8 cellular contexts compared by ENCODE assay signal in the genomic region with DNA sequence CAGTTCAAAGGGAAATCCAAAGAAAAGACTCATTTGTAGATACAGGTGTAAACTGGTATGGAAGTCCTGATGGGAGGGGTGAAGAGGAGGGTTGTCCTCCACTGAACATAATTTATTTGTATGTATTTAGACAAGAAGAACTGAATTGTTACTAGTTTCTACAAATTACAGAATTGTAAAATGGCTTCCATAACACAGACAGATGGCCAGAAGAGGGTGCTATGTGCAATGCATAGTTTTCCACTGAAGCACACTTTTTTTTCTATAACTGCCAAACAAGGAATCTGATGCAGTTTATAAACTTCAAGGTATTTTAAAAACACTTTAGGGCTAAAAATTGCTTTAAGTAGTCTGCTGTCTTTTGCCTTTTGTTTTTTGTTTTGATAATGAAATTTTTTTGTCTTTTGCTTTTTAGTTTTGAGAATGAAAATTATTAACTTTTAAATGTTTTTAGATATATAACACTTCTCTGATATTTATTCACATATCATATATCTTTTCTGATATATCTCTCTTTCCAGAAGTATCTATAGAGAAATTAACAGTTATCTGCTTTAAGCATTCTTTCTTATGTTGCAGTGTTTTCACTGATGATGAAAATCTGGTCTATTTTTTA. TPM values are rescaled to one million over a fixed set of nuclear protein-coding genes. Genes with fewer than 3 reads are reported as not detected.
A peak's percentile ranks its signal among the peaks of the same experiment; 100 is the strongest.
DNase-seq lines count a peak whose midpoint lies in the region; ATAC-seq and TF ChIP-seq lines count a peak whose summit lies in the region.

No MANE protein-coding gene starts in this region.

- TF ChIP-seq CTCF in mammary epithelial cell (conservative IDR thresholded peaks at IDR 0.05 in 1 of 2, IDR thresholded peaks at IDR 0.05 in 1 of 2; ENCODE audit: extremely low read depth in 1 of 2, insufficient read depth in 1 of 2, low read depth in 1 of 2, low read length in 2 of 2): peak; percentile 56 to 72

- no peak overlapping the region for H2AFZ ChIP-seq in mammary epithelial cell (ENCODE audit: low read depth, low read length)

- peak; percentile 7 for DNase-seq in NCI-H2107 treated with DMSO at 0.1 percent for 48 hours (lab: John Stamatoyannopoulos, UW; ENCODE audit: unreplicated experiment)
- DNase-seq in NCI-H2107 (lab: John Stamatoyannopoulos, UW): no peak
- DNase-seq in MV-4-11 (lab: John Stamatoyannopoulos, UW): peak; percentile 1
- peak; percentile 12 for DNase-seq in mammary epithelial cell
- DNase-seq in myocyte (ENCODE audit: low read depth): peak; percentile 48
- no peak for DNase-seq in hepatic stellate cell (ENCODE audit: low spot score)
- DNase-seq in GOT3 (lab: John Stamatoyannopoulos, UW): no peak

- no peaks in the 10 kb centered on the region for H3K27me3 ChIP-seq in mammary epithelial cell (ENCODE audit: insufficient read depth, low read length)

- BruUV-seq in mammary epithelial cell (replicated peaks; lab: Mats Ljungman, UMichigan): no TSS peak

- CTCF ChIA-PET in mammary epithelial cell (lab: Charles Lee; ENCODE audit: low non-redundant PET): no interaction called here

- no peak overlapping the region for H3K4me2 ChIP-seq in mammary epithelial cell (ENCODE audit: insufficient read depth, low read depth, low read length)

- H3K79me2 ChIP-seq in mammary epithelial cell (ENCODE audit: insufficient read depth, low read length): no peaks in the 10 kb centered on the region

- no peak overlapping the region for H3K4me3 ChIP-seq in mammary epithelial cell (replicated peaks in 1 of 3; ENCODE audit: insufficient read depth in 1 of 3, low read depth in 2 of 3, low read length in 3 of 3)

- H3K4me1 ChIP-seq in mammary epithelial cell (ENCODE audit: insufficient read depth, low read length): no peaks in the 10 kb centered on the region

- in situ Hi-C loops in mammary epithelial cell (cut with MboI; ENCODE audit: low sequenced_read_pairs in 2 of 2): loop anchor here in 1 of 2 donors (25.0 kb wide), 1 partner anchor 802 kb away; no protein-coding TSS in a partner anchor

- dilution Hi-C loops in mammary epithelial cell (cut with HindIII; ENCODE audit: low sequenced_read_pairs): loop anchor here (25.0 kb wide), 2 partner anchors 377 to 577 kb away; no protein-coding TSS in a partner anchor

- no peaks in the 10 kb centered on the region for H3K9me3 ChIP-seq in mammary epithelial cell (replicated peaks; ENCODE audit: insufficient read depth, low read length)

- no peaks in the 10 kb centered on the region for H4K20me1 ChIP-seq in mammary epithelial cell (ENCODE audit: insufficient read depth, low read length)

- no peak overlapping the region for H3K27ac ChIP-seq in mammary epithelial cell (ENCODE audit: insufficient read depth, low read depth, low read length)

- no peaks in the 10 kb centered on the region for H3K36me3 ChIP-seq in mammary epithelial cell (ENCODE audit: insufficient read depth, low read length)

- intact Hi-C loops in mammary epithelial cell (cut with micrococcal nuclease): loop anchor here (1.0 to 5.0 kb wide), 4 partner anchors 283 to 823 kb away; no protein-coding TSS in a partner anchor

- no peak for ATAC-seq in HG02981 (IDR thresholded peaks at IDR 0.05; ENCODE audit: unreplicated experiment)

- H3K9ac ChIP-seq in mammary epithelial cell (ENCODE audit: insufficient read depth, low read length): no peak overlapping the region

RNA-seq across cellular contexts. Expression of gene PHYHIPL, which starts 58.5 kb away (rescaled TPM):
- total RNA-seq in mammary epithelial cell (under 1 TPM; 0.07 to 0.17 TPM), myocyte (not detected in 2 replicates)
- 0.27 TPM for polyA plus RNA-seq in mammary epithelial cell
- polyA minus RNA-seq in mammary epithelial cell: not detected
- 0.08 TPM for polyA plus RNA-seq in myocyte (2012)

Comparison
In these comparisons a context has a peak if more than half of its experiments do, and no peak if none do; other contexts are left out.
1. DNase-seq: peak in NCI-H2107 treated with DMSO at 0.1 percent for 48 hours (single experiment), MV-4-11 (single experiment), mammary epithelial cell (single experiment) and myocyte (single experiment); none in NCI-H2107 (single experiment), hepatic stellate cell (single experiment) and GOT3 (single experiment).